In genomic region chr12:28222081-28222700, GRCh38 we compare ENCODE assay signal across 13 cellular contexts. TPM values are rescaled to one million over a fixed set of nuclear protein-coding genes. Genes with fewer than 3 reads are reported as not detected.
DNase-seq lines count a peak whose midpoint lies in the region; ATAC-seq, FAIRE-seq and TF ChIP-seq lines count a peak whose summit lies in the region.
"Had no signal": no experiment of that assay in that cellular context is flagged by ENCODE, and none has a peak within 500 bp of the region (broad histone marks: within the 10 kb centered on the region; RNA-seq: fewer than 3 reads in every experiment).

No MANE protein-coding gene starts in this region.

- no peak for TF ChIP-seq CTCF in spleen (IDR thresholded peaks at IDR 0.05 in 8 of 11, conservative IDR thresholded peaks at IDR 0.05 in 3 of 11)
- TF ChIP-seq CTCF in lower lobe of right lung (IDR thresholded peaks at IDR 0.05): no peak
- no peak for TF ChIP-seq CTCF in prostate gland (IDR thresholded peaks at IDR 0.05)

- WGBS in spleen, 5 donors: 71 to 82% (median 76%) methylated on average over 2 of the region's 2 CpGs
- WGBS in prostate gland: 99% methylated on average over 2 of the region's 2 CpGs

- TF ChIP-seq POLR2A in GM12891 (IDR thresholded peaks at IDR 0.05; ENCODE audit: low read depth, low read length) (no peak), spleen (IDR thresholded peaks at IDR 0.05) (no peak), prostate gland (IDR thresholded peaks at IDR 0.05) (no peak)

- peak overlapping the region; percentile 43 for H3K27ac Mint-ChIP-seq in activated naive CD8-positive, alpha-beta T cell treated with anti-CD3 and anti-CD28 coated beads, Interleukin-2, amount 10 ng/mL, durations not matched to agents 7 days and 5 days
- H3K27ac Mint-ChIP-seq: brain had no signal

- POLR2A ChIA-PET in activated naive CD8-positive, alpha-beta T cell treated with anti-CD3 and anti-CD28 coated beads, Interleukin-2, amount 10 ng/mL, durations not matched to agents 7 days and 5 days (lab: Charles Lee): interaction anchor here (1.0 to 1.8 kb wide), 3 partner anchors 19 to 31 kb away, joined by 3 to 11 read pairs (median 7); partner anchors contain the start of gene CCDC91

- peak; percentile 42 for ATAC-seq in activated naive CD8-positive, alpha-beta T cell treated with anti-CD3 and anti-CD28 coated beads, Interleukin-2, amount 10 ng/mL, durations not matched to agents 7 days and 5 days (ENCODE audit: low read depth)
- no peak for ATAC-seq in GM21447 (IDR thresholded peaks at IDR 0.05; ENCODE audit: unreplicated experiment)
- ATAC-seq in lower lobe of right lung: no peak
- ATAC-seq: PC-3 had no signal

- H3K36me3 Mint-ChIP-seq in activated naive CD8-positive, alpha-beta T cell treated with anti-CD3 and anti-CD28 coated beads, Interleukin-2, amount 10 ng/mL, durations not matched to agents 7 days and 5 days: peaks cover 24% of the 10 kb centered on the region

- peaks cover 6% of the 10 kb centered on the region for H3K9me3 Mint-ChIP-seq in activated naive CD8-positive, alpha-beta T cell treated with anti-CD3 and anti-CD28 coated beads, Interleukin-2, amount 10 ng/mL, durations not matched to agents 7 days and 5 days

- H3K4me3 Mint-ChIP-seq in activated naive CD8-positive, alpha-beta T cell treated with anti-CD3 and anti-CD28 coated beads, Interleukin-2, amount 10 ng/mL, durations not matched to agents 7 days and 5 days: peak overlapping the region; percentile 37
- H3K4me3 Mint-ChIP-seq: brain had no signal

- no peak for DNase-seq in GM12891 (ENCODE audit: insufficient read length, low spot score)
- DNase-seq in activated CD4-positive, alpha-beta T cell treated with anti-CD3 and anti-CD28 coated beads, Interleukin-2, amount 50 U/mL, for 24 hours (ENCODE audit: low read depth in 1 of 2, low spot score in 1 of 2): peak; percentile 26 to 64
- peak; percentile 56 for DNase-seq in activated naive CD8-positive, alpha-beta T cell treated with anti-CD3 and anti-CD28 coated beads, Interleukin-2, amount 10 ng/mL, durations not matched to agents 7 days and 5 days
- peak; percentile 47 to 49 for DNase-seq in stimulated activated CD4-positive, alpha-beta T cell treated with anti-CD3 and anti-CD28 coated beads, Interleukin-4, amount 100 ng/mL, for 48 hours (ENCODE audit: low read depth in 2 of 2)
- DNase-seq in spleen: no peak
- DNase-seq in lower lobe of right lung: no peak
- DNase-seq in prostate gland (ENCODE audit: low spot score): no peak
- DNase-seq: PC-3, thyroid gland had no signal

- FAIRE-seq in GM12891 (lab: Jason Lieb, UNC): peak; percentile 43

- no peak overlapping the region for H3K27ac ChIP-seq in spleen
- H3K27ac ChIP-seq in lower lobe of right lung: no peak overlapping the region
- H3K27ac ChIP-seq in prostate gland: no peak overlapping the region
- H3K27ac ChIP-seq: BLaER1 treated with 17β-estradiol and CSF1 and Interleukin-3, amounts not matched to agents 10 nM and 100 nM; thyroid gland had no signal

- peaks cover 0 to 37% (median 27%) of the 10 kb centered on the region in 8 donors for H3K9me3 ChIP-seq in spleen
- H3K9me3 ChIP-seq in lower lobe of right lung: peaks cover 6% of the 10 kb centered on the region
- no peaks in the 10 kb centered on the region for H3K9me3 ChIP-seq in prostate gland
- H3K9me3 ChIP-seq: thyroid gland had no signal

- H3K4me3 ChIP-seq in spleen (no peak overlapping the region), lower lobe of right lung (no peak overlapping the region), prostate gland (no peak overlapping the region)
- H3K4me3 ChIP-seq: BLaER1 treated with 17β-estradiol and CSF1 and Interleukin-3, amounts not matched to agents 10 nM and 100 nM; thyroid gland had no signal

- no peaks in the 10 kb centered on the region for H3K27me3 ChIP-seq in spleen (replicated peaks in 1 of 7)
- H3K27me3 ChIP-seq in lower lobe of right lung (ENCODE audit: low read depth): no peaks in the 10 kb centered on the region
- H3K27me3 ChIP-seq in prostate gland (replicated peaks; ENCODE audit: insufficient read depth): no peaks in the 10 kb centered on the region
- H3K27me3 ChIP-seq: BLaER1 treated with 17β-estradiol and CSF1 and Interleukin-3, amounts not matched to agents 10 nM and 100 nM; thyroid gland had no signal

- H3K27me3 Mint-ChIP-seq in activated naive CD8-positive, alpha-beta T cell treated with anti-CD3 and anti-CD28 coated beads, Interleukin-2, amount 10 ng/mL, durations not matched to agents 7 days and 5 days: no peaks in the 10 kb centered on the region
- H3K27me3 Mint-ChIP-seq: IgD-negative memory B cell had no signal

- peaks cover 39% of the 10 kb centered on the region for H3K4me1 Mint-ChIP-seq in activated naive CD8-positive, alpha-beta T cell treated with anti-CD3 and anti-CD28 coated beads, Interleukin-2, amount 10 ng/mL, durations not matched to agents 7 days and 5 days
- H3K4me1 Mint-ChIP-seq: brain had no signal

- intact Hi-C loops in spleen (cut with DNase I; ENCODE audit: low total_unique reads) (no loop called here), lower lobe of right lung (cut with DNase I) (no loop called here), prostate gland (cut with DNase I) (no loop called here)

- peaks cover 12 to 45% (median 25%) of the 10 kb centered on the region in 6 donors for H3K4me1 ChIP-seq in spleen
- H3K4me1 ChIP-seq in lower lobe of right lung: no peaks in the 10 kb centered on the region
- no peaks in the 10 kb centered on the region for H3K4me1 ChIP-seq in prostate gland (replicated peaks)

- peaks cover 0 to 16% (median 0%) of the 10 kb centered on the region in 6 donors for H3K36me3 ChIP-seq in spleen
- H3K36me3 ChIP-seq in lower lobe of right lung: no peaks in the 10 kb centered on the region
- H3K36me3 ChIP-seq in prostate gland: no peaks in the 10 kb centered on the region
- H3K36me3 ChIP-seq: thyroid gland had no signal

TF ChIP-seq in GM12891, 5 proteins besides CTCF, POLR2A, EP300 and RAD21:
- TF ChIP-seq PAX5 (IDR thresholded peaks at IDR 0.05; ENCODE audit: insufficient read depth, low read length, severe bottlenecking): no peak

RNA-seq across cellular contexts. Expression of gene CCDC91, which starts 31.9 kb away (rescaled TPM):
- 9.9 TPM for polyA plus RNA-seq in GM12891 (2012; ENCODE audit: low read depth, missing spikeins)
- 10 to 100 TPM; 33.2 to 33.9 TPM for total RNA-seq in activated naive CD8-positive, alpha-beta T cell treated with anti-CD3 and anti-CD28 coated beads, Interleukin-2, amount 10 ng/mL, durations not matched to agents 7 days and 5 days
- 10 to 100 TPM; 34.2 to 65.9 (median 46.5) TPM for total RNA-seq in spleen
- polyA plus RNA-seq in spleen: 10 to 100 TPM; 12.8 to 16.0 (median 13.3) TPM
- 30.2 TPM for total RNA-seq in lower lobe of right lung
- 10 to 100 TPM; 25.3 to 42.4 TPM for total RNA-seq in prostate gland

Comparison
In these comparisons a context has a peak if more than half of its experiments do, and no peak if none do; other contexts are left out.
1. DNase-seq: peak in activated CD4-positive, alpha-beta T cell treated with anti-CD3 and anti-CD28 coated beads, Interleukin-2, amount 50 U/mL, for 24 hours (2 of 2), activated naive CD8-positive, alpha-beta T cell treated with anti-CD3 and anti-CD28 coated beads, Interleukin-2, amount 10 ng/mL, durations not matched to agents 7 days and 5 days (single experiment) and stimulated activated CD4-positive, alpha-beta T cell treated with anti-CD3 and anti-CD28 coated beads, Interleukin-4, amount 100 ng/mL, for 48 hours (2 of 2); none in GM12891 (single experiment), spleen (single experiment), lower lobe of right lung (single experiment) and prostate gland (single experiment).